19 cellular contexts compared by ENCODE assay signal in genomic region chr5:1881273-1881586, GRCh38. TPM values are rescaled to one million over a fixed set of nuclear protein-coding genes. Genes with fewer than 3 reads are reported as not detected.
DNase-seq lines count a peak whose midpoint lies in the region; ATAC-seq, FAIRE-seq and TF ChIP-seq lines count a peak whose summit lies in the region.
"Had no signal": no experiment of that assay in that cellular context is flagged by ENCODE, and none has a peak within 500 bp of the region (broad histone marks: within the 10 kb centered on the region; RNA-seq: fewer than 3 reads in every experiment).

No MANE protein-coding gene starts in this region.

- peaks cover 96% of the 10 kb centered on the region for H3K27me3 Mint-ChIP-seq in brain

- H3K4me1 Mint-ChIP-seq in brain = peaks cover 28% of the 10 kb centered on the region

- peak overlapping the region in 3 of 5 experiments; percentile 16 to 75 (median 62) for H3K4me3 Mint-ChIP-seq in brain
- H3K4me3 Mint-ChIP-seq: activated T-cell treated with anti-CD3 and anti-CD28 coated beads, Interleukin-2, amount 50 U/mL, for 72 hours had no signal

- H3K4me2 ChIP-seq in keratinocyte (ENCODE audit: control insufficient read depth, extremely low read depth, insufficient read depth, low read depth, low read length) = no peak overlapping the region
- no peak overlapping the region for H3K4me2 ChIP-seq in mesenchymal stem cell (ENCODE audit: low read length, poor library complexity, severe bottlenecking)

- no peak overlapping the region for H3K27ac Mint-ChIP-seq in brain
- H3K27ac Mint-ChIP-seq: activated T-cell treated with anti-CD3 and anti-CD28 coated beads, Interleukin-2, amount 50 U/mL, for 72 hours; CD4-positive, alpha-beta memory T cell had no signal

- peaks cover 4% of the 10 kb centered on the region for H3K36me3 Mint-ChIP-seq in brain
- H3K36me3 Mint-ChIP-seq: CD4-positive, alpha-beta memory T cell had no signal

- H2BK15ac ChIP-seq in mesenchymal stem cell (ENCODE audit: low read depth, poor library complexity, severe bottlenecking) = no peak overlapping the region

- H3K79me1 ChIP-seq in mesenchymal stem cell (replicated peaks; ENCODE audit: low read length, poor library complexity, severe bottlenecking) = no peaks in the 10 kb centered on the region

- peaks cover 42% of the 10 kb centered on the region for H3K79me2 ChIP-seq in keratinocyte (ENCODE audit: control insufficient read depth, insufficient read depth, low read length)
- H3K79me2 ChIP-seq: parathyroid adenoma had no signal

- peak; percentile 59 for FAIRE-seq in keratinocyte (lab: Jason Lieb, UNC)
- FAIRE-seq: islet of Langerhans had no signal

- DNase-seq in EL = peak; percentile 37
- DNase-seq in HT1080 (ENCODE audit: low read depth) = peak; percentile 62
- no peak for DNase-seq in keratinocyte (ENCODE audit: low read depth, low spot score)
- no peak for DNase-seq in occipital lobe (lab: John Stamatoyannopoulos, UW)
- no peak for DNase-seq in mesenchymal stem cell
- no peak for DNase-seq in amygdala (lab: John Stamatoyannopoulos, UW)
- DNase-seq: activated T-cell treated with anti-CD3 and anti-CD28 coated beads, Interleukin-2, amount 50 U/mL, for 72 hours; aorta; CD4-positive, alpha-beta memory T cell; NCI-H446 treated with DMSO at 0.1 percent for 48 hours; T1000 had no signal

- no peak overlapping the region for H3K18ac ChIP-seq in mesenchymal stem cell (ENCODE audit: low read depth in 1 of 2, low read length in 2 of 2)

- peaks cover 8% of the 10 kb centered on the region for H3K4me1 ChIP-seq in keratinocyte (ENCODE audit: control insufficient read depth, extremely low read depth, insufficient read depth, low read length)
- H3K4me1 ChIP-seq in mesenchymal stem cell (ENCODE audit: control insufficient read depth, insufficient read depth, low read depth, low read length) = peaks cover 31% of the 10 kb centered on the region

- ATAC-seq in GM19397 (IDR thresholded peaks at IDR 0.05; ENCODE audit: unreplicated experiment) = no peak
- ATAC-seq: activated T-cell treated with anti-CD3 and anti-CD28 coated beads, Interleukin-2, amount 50 U/mL, for 72 hours had no signal

- H3K9me1 ChIP-seq in keratinocyte (ENCODE audit: control insufficient read depth, extremely low read depth, insufficient read depth, low read length) = no peaks in the 10 kb centered on the region

- H2BK120ac ChIP-seq in mesenchymal stem cell (ENCODE audit: low read depth, low read length) = no peak overlapping the region

- H3K36me3 ChIP-seq in keratinocyte (ENCODE audit: control insufficient read depth in 2 of 2, extremely low read depth in 1 of 2, insufficient read depth in 2 of 2, low read length in 2 of 2) (peaks cover 15 to 23% of the 10 kb centered on the region in 2 experiments), mesenchymal stem cell (ENCODE audit: control insufficient read depth in 1 of 2, insufficient read depth in 2 of 2, low read depth in 1 of 2, low read length in 2 of 2) (peaks cover 0 to 3% of the 10 kb centered on the region in 2 experiments)

- H3K4me3 ChIP-seq in keratinocyte (ENCODE audit: control insufficient read depth in 2 of 3, extremely low read depth in 1 of 3, insufficient read depth in 2 of 3, low read depth in 1 of 3, low read length in 3 of 3) = no peak overlapping the region
- H3K4me3 ChIP-seq in mesenchymal stem cell (ENCODE audit: insufficient read depth in 1 of 2, low read depth in 1 of 2, low read length in 2 of 2) = no peak overlapping the region

- 2% methylated on average over 7 of the region's 7 CpGs for WGBS in mesenchymal stem cell

- H3K9ac ChIP-seq in keratinocyte (ENCODE audit: control insufficient read depth, extremely low read depth, insufficient read depth, low read length) = no peak overlapping the region
- no peak overlapping the region for H3K9ac ChIP-seq in mesenchymal stem cell (ENCODE audit: low read length)
- H3K9ac ChIP-seq: parathyroid adenoma had no signal

- H4K91ac ChIP-seq in mesenchymal stem cell (ENCODE audit: low read length) = no peak overlapping the region

- no peaks in the 10 kb centered on the region for H4K20me1 ChIP-seq in keratinocyte (ENCODE audit: control insufficient read depth, extremely low read depth, insufficient read depth, low read length)

- H4K8ac ChIP-seq in mesenchymal stem cell (ENCODE audit: low read length) = no peak overlapping the region

- peaks cover 0 to 10% (median 3%) of the 10 kb centered on the region in 5 experiments for H3K9me3 Mint-ChIP-seq in brain
- H3K9me3 Mint-ChIP-seq: activated T-cell treated with anti-CD3 and anti-CD28 coated beads, Interleukin-2, amount 50 U/mL, for 72 hours had no signal

- dilution Hi-C loops in keratinocyte (cut with MboI; ENCODE audit: extremely low pct_ligation_motif_present, low sequenced_read_pairs) = no loop called here

- H3K14ac ChIP-seq in mesenchymal stem cell (ENCODE audit: low read length in 2 of 2) = no peak overlapping the region

- peak overlapping the region; percentile 13 for H3K27ac ChIP-seq in keratinocyte (ENCODE audit: control insufficient read depth, insufficient read depth, low read length)
- no peak overlapping the region for H3K27ac ChIP-seq in mesenchymal stem cell (ENCODE audit: low read length, poor library complexity, severe bottlenecking)
- H3K27ac ChIP-seq: HL-60, parathyroid adenoma had no signal

- no peak overlapping the region for H3K4ac ChIP-seq in mesenchymal stem cell (ENCODE audit: low read depth in 1 of 2, low read length in 2 of 2)

- H3K27me3 ChIP-seq in keratinocyte (ENCODE audit: control insufficient read depth, extremely low read depth, insufficient read depth, low read length) (no peaks in the 10 kb centered on the region), mesenchymal stem cell (ENCODE audit: control insufficient read depth in 1 of 2, insufficient read depth in 1 of 2, low read length in 2 of 2) (peaks cover 89 to 97% of the 10 kb centered on the region in 2 experiments)

- no peak overlapping the region for H3K23ac ChIP-seq in mesenchymal stem cell (ENCODE audit: low read length in 2 of 2)

- TF ChIP-seq CTCF in brain (conservative IDR thresholded peaks at IDR 0.05) (no peak), keratinocyte (optimal IDR thresholded peaks at IDR 0.05 in 1 of 3, IDR thresholded peaks at IDR 0.05 in 1 of 3, conservative IDR thresholded peaks at IDR 0.05 in 1 of 3; ENCODE audit: extremely low read depth in 1 of 3, insufficient read depth in 2 of 3, low read length in 3 of 3) (no peak)

- no peak overlapping the region for H2AFZ ChIP-seq in keratinocyte (ENCODE audit: control insufficient read depth, low read length)
- H2AFZ ChIP-seq in mesenchymal stem cell (ENCODE audit: low read depth, low read length) = no peak overlapping the region
- H2AFZ ChIP-seq: parathyroid adenoma had no signal

- no peak overlapping the region for H2BK12ac ChIP-seq in mesenchymal stem cell (ENCODE audit: low read length in 2 of 2)

- H3K9me3 ChIP-seq in keratinocyte (ENCODE audit: control insufficient read depth, low read depth, low read length) (no peaks in the 10 kb centered on the region), mesenchymal stem cell (ENCODE audit: control insufficient read depth, low read length) (no peaks in the 10 kb centered on the region)

- H2AK5ac ChIP-seq in mesenchymal stem cell (ENCODE audit: low read length, severe bottlenecking) = no peak overlapping the region

- H2BK5ac ChIP-seq in mesenchymal stem cell (ENCODE audit: low read depth, low read length, poor library complexity, severe bottlenecking) = no peak overlapping the region

RNA-seq across cellular contexts. Expression of gene IRX4, which starts 1.5 kb away (rescaled TPM):
- total RNA-seq in HT1080 (2014; rRNA removed; shearing (Covaris generic)) = not detected in 2 replicates
- 0.06 TPM in 1 of 2 replicates, not detected in the other for polyA plus RNA-seq in HT1080 (2015; cell fraction: cytosol; rRNA removed)
- 0.14 TPM in 1 of 2 replicates, not detected in the other for polyA plus RNA-seq in HT1080 (2015; cell fraction: nucleus; rRNA removed)
- polyA plus RNA-seq in brain (ENCODE audit: insufficient read depth, low read depth, low replicate concordance) (not detected), keratinocyte (14.6 to 34.2 TPM (median 18.2 TPM) in 3 replicates)
- 13.6 TPM for polyA plus RNA-seq in keratinocyte (2011; ENCODE audit: low read depth)
- polyA plus RNA-seq in keratinocyte (2011; cell fraction: cytosol; rRNA removed) = 6.5 and 16.3 TPM in 2 replicates
- polyA plus RNA-seq in keratinocyte (2011; cell fraction: nucleus; rRNA removed) = 34.8 and 47.6 TPM in 2 replicates
- polyA plus RNA-seq in keratinocyte (2012; ENCODE audit: low replicate concordance) = 15.4 and 29.7 TPM in 2 replicates
- polyA minus RNA-seq in keratinocyte = 5.0 to 16.1 TPM (median 7.4 TPM) in 3 replicates
- 43.7 TPM for polyA minus RNA-seq in keratinocyte (2011; cell fraction: cytosol; rRNA and poly(A)+ RNA removed)
- 22.8 and 27.1 TPM in 2 replicates for polyA minus RNA-seq in keratinocyte (2011; cell fraction: nucleus; rRNA and poly(A)+ RNA removed)
- total RNA-seq in occipital lobe = not detected
- not detected for polyA plus RNA-seq in mesenchymal stem cell (2013, experiment 1 of 2)
- not detected for polyA plus RNA-seq in mesenchymal stem cell (2013, experiment 2 of 2)
- total RNA-seq: activated T-cell treated with anti-CD3 and anti-CD28 coated beads, Interleukin-2, amount 50 U/mL, for 72 hours; aorta; CD4-positive, alpha-beta memory T cell; dermis microvascular lymphatic vessel endothelial cell; H4; mononuclear cell had no signal
- polyA plus RNA-seq: aorta; CD4-positive, alpha-beta memory T cell had no signal

Comparison
In these comparisons a context has a peak if more than half of its experiments do, and no peak if none do; other contexts are left out.
1. DNase-seq: peak in EL (single experiment) and HT1080 (single experiment); none in keratinocyte (single experiment), occipital lobe (single experiment), mesenchymal stem cell (single experiment) and amygdala (0 of 56).